In the genomic region with DNA sequence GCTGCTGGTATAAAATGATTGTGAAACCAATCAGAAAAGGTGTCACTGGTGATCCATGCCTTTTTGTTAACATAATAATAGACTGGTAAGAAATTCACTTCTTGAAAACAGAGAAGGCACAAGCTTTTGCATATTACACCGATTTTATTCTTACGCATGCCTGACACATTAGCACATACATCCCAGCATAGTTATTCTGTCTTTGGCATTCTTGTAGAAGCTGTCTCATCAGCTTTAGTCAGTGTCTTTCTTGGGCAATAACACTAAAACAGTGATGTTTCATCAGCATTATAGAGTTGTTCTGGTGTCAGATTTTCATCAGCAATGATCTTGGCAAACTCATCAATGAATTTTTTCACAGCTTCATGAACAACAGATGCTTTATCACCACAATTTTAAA, we compare ENCODE assay signal across 38 cellular contexts.
DNase-seq lines count a peak whose midpoint lies in the region; ATAC-seq, FAIRE-seq and TF ChIP-seq lines count a peak whose summit lies in the region.
"Had no signal": no experiment of that assay in that cellular context is flagged by ENCODE, and none has a peak within 500 bp of the region (broad histone marks: within the 10 kb centered on the region; RNA-seq: fewer than 3 reads in every experiment).

No MANE protein-coding gene starts in this region.

- H3K36me3 ChIP-seq in bronchial epithelial cell (ENCODE audit: control insufficient read depth, insufficient read depth, low read length) (no peaks in the 10 kb centered on the region), testis (ENCODE audit: low read depth, missing control alignments) (no peaks in the 10 kb centered on the region)
- H3K36me3 ChIP-seq: BE2C, heart left ventricle, left ventricle myocardium inferior, right atrium auricular region, thoracic aorta had no signal

- intact Hi-C loops in testis (cut with DNase I; ENCODE audit: low total_unique reads): no loop called here

- H3K4me1 ChIP-seq in testis: no peaks in the 10 kb centered on the region
- H3K4me1 ChIP-seq: BE2C, heart left ventricle, left ventricle myocardium inferior, parathyroid adenoma, right atrium auricular region had no signal

- WGBS in testis, 2 donors: 93 to 96% methylated on average over 2 of the region's 2 CpGs

- no peaks in the 10 kb centered on the region for H3K9me3 ChIP-seq in testis
- H3K9me3 ChIP-seq: BE2C, SK-N-SH, thoracic aorta had no signal

- peak; percentile 6 for DNase-seq in AG08395 (ENCODE audit: low spot score)
- peak; percentile 57 for DNase-seq in HS-5 (ENCODE audit: low read depth)
- peak; percentile 8 for DNase-seq in bronchial epithelial cell (ENCODE audit: low read depth)
- DNase-seq in fibroblast of the conjunctiva (ENCODE audit: low read depth): peak; percentile 20
- DNase-seq in testis: no peak
- no peak for DNase-seq in HuH-7.5 (ENCODE audit: low spot score)
- DNase-seq: activated CD4-positive, alpha-beta T cell treated with anti-CD3 and anti-CD28 coated beads, Interleukin-2, amount 50 U/mL, for 48 hours; activated T-cell treated with anti-CD3 and anti-CD28 coated beads, Interleukin-2, amount 50 U/mL, for 48 hours; BE2C; CD8-positive, alpha-beta memory T cell; DMS 273 treated with DMSO at 0.1 percent for 48 hours; foreskin melanocyte; heart left ventricle; left ventricle myocardium inferior; MM.1S; NCI-H1105 treated with DMSO at 0.1 percent for 48 hours; NCI-H1930; NCI-H524 treated with DMSO at 0.1 percent for 48 hours; NK-92 treated with Interleukin-12 subunit alpha and Interleukin-12 subunit beta, amount 100 ng/mL, for 24 hours; PC-3; SK-N-SH; stimulated activated CD4-positive, alpha-beta T cell treated with anti-CD3 and anti-CD28 coated beads, Interleukin-1b, Interleukin-23, amount 100 ng/mL, for 48 hours; stimulated activated naive CD8-positive, alpha-beta T cell treated with anti-CD3 and anti-CD28 coated beads, Interleukin-15, Interleukin-2, amounts not matched to agents 100 U/mL and 50 U/mL, for 24 hours had no signal

- peak; percentile 66 for FAIRE-seq in bronchial epithelial cell (lab: Jason Lieb, UNC)
- FAIRE-seq: A204.1, colon, endothelial cell of umbilical vein, GM12891, K562, keratinocyte, TTC549, urothelium cell line had no signal

- ATAC-seq in GM19351 (IDR thresholded peaks at IDR 0.05; ENCODE audit: unreplicated experiment) (no peak), HG03039 (IDR thresholded peaks at IDR 0.05; ENCODE audit: unreplicated experiment) (no peak)
- ATAC-seq: HCT116; heart left ventricle; K562; PC-3; Right ventricle myocardium inferior; stimulated activated naive CD8-positive, alpha-beta T cell treated with anti-CD3 and anti-CD28 coated beads, Interleukin-15, Interleukin-2, amounts not matched to agents 100 U/mL and 50 U/mL, for 24 hours had no signal

- no peak overlapping the region for H3K27ac ChIP-seq in testis
- H3K27ac ChIP-seq: heart left ventricle, left ventricle myocardium inferior, parathyroid adenoma, right atrium auricular region, thoracic aorta had no signal

- TF ChIP-seq POLR2A in testis (IDR thresholded peaks at IDR 0.05): no peak

- TF ChIP-seq CTCF in bronchial epithelial cell (IDR thresholded peaks at IDR 0.05; ENCODE audit: insufficient read depth, low read length, severe bottlenecking) (no peak), testis (IDR thresholded peaks at IDR 0.05) (no peak)

- H3K4me3 ChIP-seq in bronchial epithelial cell (ENCODE audit: low read depth, low read length) (no peak overlapping the region), testis (no peak overlapping the region)
- H3K4me3 ChIP-seq: heart left ventricle, K562, left ventricle myocardium inferior, right atrium auricular region, thoracic aorta had no signal

- no peaks in the 10 kb centered on the region for H3K27me3 ChIP-seq in bronchial epithelial cell (ENCODE audit: control insufficient read depth, insufficient read depth, low read length)
- H3K27me3 ChIP-seq in testis: no peaks in the 10 kb centered on the region
- H3K27me3 ChIP-seq: BE2C, heart left ventricle, right atrium auricular region had no signal

Comparison
In these comparisons a context has a peak if more than half of its experiments do, and no peak if none do; other contexts are left out.
1. DNase-seq: peak in AG08395 (single experiment), HS-5 (single experiment), bronchial epithelial cell (single experiment) and fibroblast of the conjunctiva (single experiment); none in testis (single experiment) and HuH-7.5 (single experiment).